In genomic region chr12:114668151-114668891, GRCh38 we compare ENCODE assay signal across 1 cellular context.
TF ChIP-seq lines count a peak whose summit lies in the region.

No MANE protein-coding gene starts in this region.

TF ChIP-seq in H1, 55 proteins besides CTCF, POLR2A, EP300 and RAD21 (continued from another document):
- TF ChIP-seq SIN3A (conservative IDR thresholded peaks at IDR 0.05 in 1 of 2, IDR thresholded peaks at IDR 0.05 in 1 of 2; ENCODE audit: low read depth in 1 of 2, low read length in 2 of 2) (0 out of 4 replicates have a peak, but pooled peaks of 1 of the 2 experiments have one; percentile 23), NRF1 (IDR thresholded peaks at IDR 0.05; ENCODE audit: low read depth, low read length) (no peak), ASH2L (IDR thresholded peaks at IDR 0.05; ENCODE audit: low read length) (peak; percentile 89), BACH1 (IDR thresholded peaks at IDR 0.05; ENCODE audit: low read length) (no peak), HDAC2 (IDR thresholded peaks at IDR 0.05; ENCODE audit: borderline replicate concordance in 1 of 2, low read depth in 2 of 2, low read length in 2 of 2) (no peak), CREB1 (IDR thresholded peaks at IDR 0.05) (peak; percentile 24; the same call in 1 of the 2 replicates), CBX8 (IDR thresholded peaks at IDR 0.05; ENCODE audit: borderline replicate concordance, low read depth, low read length) (no peak), BCL11A (IDR thresholded peaks at IDR 0.05; ENCODE audit: low read depth in 2 of 2, low read length in 2 of 2) (no peak), E2F6 (IDR thresholded peaks at IDR 0.05) (no peak; the same call in 1 of the 2 replicates), CHD1 (IDR thresholded peaks at IDR 0.05; ENCODE audit: low read depth, low read length) (no peak), GTF2F1 (IDR thresholded peaks at IDR 0.05; ENCODE audit: borderline replicate concordance, low read depth, low read length) (no peak), POU5F1 (IDR thresholded peaks at IDR 0.05; ENCODE audit: low read depth, low read length) (no peak), KDM1A (IDR thresholded peaks at IDR 0.05; ENCODE audit: borderline replicate concordance, low read length) (no peak), GABPA (IDR thresholded peaks at IDR 0.05; ENCODE audit: borderline replicate concordance, insufficient read depth, low read length) (no peak), TBP (IDR thresholded peaks at IDR 0.05; ENCODE audit: low read depth, low read length) (peak; percentile 11; the same call in 1 of the 2 replicates), TEAD4 (IDR thresholded peaks at IDR 0.05; ENCODE audit: low read depth, low read length) (no peak), SRF (IDR thresholded peaks at IDR 0.05; ENCODE audit: low read depth, low read length) (no peak), CEBPB (IDR thresholded peaks at IDR 0.05; ENCODE audit: low read depth, low read length) (0 out of 2 replicates have a peak, but pooled peaks have one; percentile 9), SP2 (IDR thresholded peaks at IDR 0.05; ENCODE audit: low read length) (no peak), FOSL1 (IDR thresholded peaks at IDR 0.05; ENCODE audit: insufficient read depth, low read depth, low read length) (no peak), SIX5 (IDR thresholded peaks at IDR 0.05; ENCODE audit: low read depth, low read length) (no peak), JUND (IDR thresholded peaks at IDR 0.05; ENCODE audit: low read length) (no peak), CTBP2 (IDR thresholded peaks at IDR 0.05; ENCODE audit: borderline replicate concordance, insufficient read depth, insufficient read length, low read length) (peak; percentile 94), SAP30 (IDR thresholded peaks at IDR 0.05; ENCODE audit: insufficient read depth, insufficient replicate concordance, low read length) (no peak), ZNF274 (IDR thresholded peaks at IDR 0.05; ENCODE audit: borderline replicate concordance, extremely low read depth, low read length) (no peak), KDM4A (IDR thresholded peaks at IDR 0.05; ENCODE audit: low read depth, low read length, severe bottlenecking) (no peak), ATF2 (IDR thresholded peaks at IDR 0.05; ENCODE audit: low read length) (no peak), KDM5A (IDR thresholded peaks at IDR 0.05; ENCODE audit: low read length) (no peak), SP1 (IDR thresholded peaks at IDR 0.05; ENCODE audit: low read depth, low read length) (peak; percentile 26; the same call in 1 of the 2 replicates), SUZ12 (IDR thresholded peaks at IDR 0.05; ENCODE audit: low read length) (no peak), EZH2 (IDR thresholded peaks at IDR 0.05; ENCODE audit: low read depth, low read length, severe bottlenecking) (no peak), RXRA (IDR thresholded peaks at IDR 0.05; ENCODE audit: insufficient read depth, low read depth, low read length) (no peak), HDAC6 (IDR thresholded peaks at IDR 0.05; ENCODE audit: low read depth, low read length) (no peak), RBBP5 (IDR thresholded peaks at IDR 0.05; ENCODE audit: borderline replicate concordance, low read depth, low read length) (no peak), CBX5 (IDR thresholded peaks at IDR 0.05; ENCODE audit: low read depth, low read length) (no peak), BRCA1 (IDR thresholded peaks at IDR 0.05; ENCODE audit: low read depth, low read length) (no peak), NANOG (IDR thresholded peaks at IDR 0.05; ENCODE audit: insufficient read depth, low read depth, low read length, poor library complexity, severe bottlenecking) (no peak), RFX5 (IDR thresholded peaks at IDR 0.05; ENCODE audit: borderline replicate concordance, low read depth, low read length) (no peak), MAFK (IDR thresholded peaks at IDR 0.05; ENCODE audit: low read depth, low read length) (no peak), JUN (IDR thresholded peaks at IDR 0.05; ENCODE audit: low read depth, low read length) (no peak), TAF1 (IDR thresholded peaks at IDR 0.05; ENCODE audit: low read depth, low read length) (no peak), YY1 (IDR thresholded peaks at IDR 0.05; ENCODE audit: low read depth, low read length) (0 out of 2 replicates have a peak, but pooled peaks have one; percentile 20), SIRT6 (IDR thresholded peaks at IDR 0.05; ENCODE audit: low read length) (no peak), PHF8 (conservative IDR thresholded peaks at IDR 0.05; ENCODE audit: low read depth, low read length) (no peak)
- TF ChIP-seq, protein P1, sequence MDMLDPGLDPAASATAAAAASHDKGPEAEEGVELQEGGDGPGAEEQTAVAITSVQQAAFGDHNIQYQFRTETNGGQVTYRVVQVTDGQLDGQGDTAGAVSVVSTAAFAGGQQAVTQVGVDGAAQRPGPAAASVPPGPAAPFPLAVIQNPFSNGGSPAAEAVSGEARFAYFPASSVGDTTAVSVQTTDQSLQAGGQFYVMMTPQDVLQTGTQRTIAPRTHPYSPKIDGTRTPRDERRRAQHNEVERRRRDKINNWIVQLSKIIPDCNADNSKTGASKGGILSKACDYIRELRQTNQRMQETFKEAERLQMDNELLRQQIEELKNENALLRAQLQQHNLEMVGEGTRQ (IDR thresholded peaks at IDR 0.05; ENCODE audit: low read length) = no peak
- TF ChIP-seq, protein P2, sequence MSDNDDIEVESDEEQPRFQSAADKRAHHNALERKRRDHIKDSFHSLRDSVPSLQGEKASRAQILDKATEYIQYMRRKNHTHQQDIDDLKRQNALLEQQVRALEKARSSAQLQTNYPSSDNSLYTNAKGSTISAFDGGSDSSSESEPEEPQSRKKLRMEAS (IDR thresholded peaks at IDR 0.05) = peak; percentile 40; the same call in 1 of the 2 replicates
- TF ChIP-seq, protein P3, sequence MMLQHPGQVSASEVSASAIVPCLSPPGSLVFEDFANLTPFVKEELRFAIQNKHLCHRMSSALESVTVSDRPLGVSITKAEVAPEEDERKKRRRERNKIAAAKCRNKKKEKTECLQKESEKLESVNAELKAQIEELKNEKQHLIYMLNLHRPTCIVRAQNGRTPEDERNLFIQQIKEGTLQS (IDR thresholded peaks at IDR 0.05; ENCODE audit: insufficient read depth, low read depth, low read length) = no peak
